8 cellular contexts compared by ENCODE assay signal in genomic region chr3:49007068-49007770, GRCh38. TPM values are rescaled to one million over a fixed set of nuclear protein-coding genes. Genes with fewer than 3 reads are reported as not detected.
DNase-seq lines count a peak whose midpoint lies in the region; ATAC-seq and TF ChIP-seq lines count a peak whose summit lies in the region.

WDR6 (plus strand) TSS chr3:49007391; CDS start chr3:49007432, 41 bp downstream.

- no peaks in the 10 kb centered on the region for H3K9me3 ChIP-seq in left lung

- ATAC-seq in GM19372 (IDR thresholded peaks at IDR 0.05; ENCODE audit: low read depth, unreplicated experiment) (peak; percentile 87), HG03558 (IDR thresholded peaks at IDR 0.05; ENCODE audit: extremely low read depth, unreplicated experiment) (peak; percentile 81), left lung (peak; percentile 93)

- DNase-seq in CD1c-positive myeloid dendritic cell (ENCODE audit: extremely low spot score) (peak; percentile 96), NCI-H748 (lab: John Stamatoyannopoulos, UW; ENCODE audit: unreplicated experiment) (peak; percentile 97), dermis blood vessel endothelial cell (peak; percentile 99), left lung (peak; percentile 98 to 99)
- DNase-seq in activated CD4-positive, alpha-beta T cell treated with anti-CD3 and anti-CD28 coated beads, Interleukin-2, amount 50 U/mL, for 24 hours (ENCODE audit: low read depth in 1 of 2, low spot score in 1 of 2), result peak; percentile 93 to 97
- DNase-seq in stimulated activated CD4-positive, alpha-beta T cell treated with anti-CD3 and anti-CD28 coated beads, Interleukin-2, amount 100 ng/mL, for 48 hours, result peak; percentile 94 to 96

- peaks cover 0 to 12% of the 10 kb centered on the region in 2 donors for H3K36me3 ChIP-seq in left lung

- no peaks in the 10 kb centered on the region for H3K27me3 ChIP-seq in left lung

- H3K4me3 ChIP-seq in left lung, result peak within 1 kb of the TSS; percentile 66 to 98

- peaks cover 6 to 29% of the 10 kb centered on the region in 2 donors for H3K4me1 ChIP-seq in left lung

- H3K27ac ChIP-seq in left lung, result peak within 1 kb of the TSS; percentile 95 to 98

- peak in 1 of 2 donors; percentile 11 for TF ChIP-seq CTCF in left lung (IDR thresholded peaks at IDR 0.05)

- intact Hi-C loops in left lung (cut with DNase I), result no loop called here

RNA-seq across cellular contexts. Expression of gene WDR6, which starts in this region (rescaled TPM):
- 75.2 and 86.3 TPM in 2 replicates for total RNA-seq in dermis blood vessel endothelial cell
- total RNA-seq in left lung, result 100 to 1,000 TPM; 156 to 190 TPM

Comparison
In these comparisons a context has a peak if more than half of its experiments do, and no peak if none do; other contexts are left out.
1. Peak in every context shown above with its lines: DNase-seq, ATAC-seq, H3K4me3 ChIP-seq and H3K27ac ChIP-seq.